Comparison of ENCODE assay signal across 2 cellular contexts in the genomic region with DNA sequence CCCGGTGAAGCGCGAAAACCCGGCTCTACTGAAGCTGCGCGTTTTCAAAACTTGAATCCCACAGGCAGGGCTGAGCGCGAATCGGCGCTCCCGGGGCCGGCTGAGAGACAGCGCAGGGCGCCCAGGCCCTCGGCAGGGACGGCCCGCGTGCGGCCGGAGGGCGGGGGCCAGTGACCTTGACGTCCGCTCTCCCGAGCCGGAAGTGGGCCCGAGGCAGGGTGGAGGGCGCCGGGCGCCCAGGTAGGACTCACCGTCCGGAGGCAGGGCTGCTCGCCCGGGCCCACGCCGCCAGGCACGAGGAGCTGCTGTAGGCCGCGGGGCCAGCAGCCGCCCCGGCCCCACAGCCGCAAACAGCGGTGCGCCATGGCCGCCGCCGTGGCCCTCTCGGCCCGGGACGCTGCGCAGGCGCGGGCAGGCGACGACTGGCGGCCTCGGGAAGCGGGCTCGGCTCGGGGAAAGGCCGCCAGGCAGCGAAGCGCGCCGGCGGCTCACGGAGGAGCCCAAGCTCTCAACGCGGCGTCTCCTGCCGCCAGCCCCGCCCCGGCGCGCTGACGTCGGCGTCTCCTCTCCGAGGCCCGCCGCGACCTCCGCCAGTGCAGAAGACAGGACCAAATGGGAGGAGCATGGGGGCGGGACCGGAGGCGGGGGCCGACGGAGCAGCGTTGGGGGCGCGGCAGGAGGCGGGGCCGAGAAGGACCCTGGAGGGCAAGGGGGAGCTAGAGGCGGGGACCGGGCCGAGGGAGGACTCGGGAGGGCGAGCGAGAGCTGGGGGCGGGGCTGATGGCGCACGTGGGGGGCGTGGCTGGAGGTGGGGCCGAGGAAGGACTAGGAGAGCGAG.
TF ChIP-seq lines count a peak whose summit lies in the region.

A gene (minus strand): TSS at position 510 of the 838 bp plus-strand sequence. CDS start 145 bp downstream, at position 365.

TF ChIP-seq in IMR-90, 13 proteins besides CTCF, POLR2A, EP300 and RAD21:
- TF ChIP-seq MXI1 (IDR thresholded peaks at IDR 0.05; ENCODE audit: borderline replicate concordance, low read depth, low read length) (peak; percentile 49; the same call in 1 of the 2 replicates), MAFK (IDR thresholded peaks at IDR 0.05; ENCODE audit: low read depth, low read length) (no peak), BHLHE40 (IDR thresholded peaks at IDR 0.05; ENCODE audit: low read depth, low read length) (peak; percentile 88), CHD1 (IDR thresholded peaks at IDR 0.05; ENCODE audit: low read depth, low read length) (0 out of 2 replicates have a peak, but pooled peaks have one; percentile 76), MAZ (IDR thresholded peaks at IDR 0.05; ENCODE audit: borderline replicate concordance, low read depth, low read length) (peak; percentile 93; the same call in 1 of the 2 replicates)
- TF ChIP-seq, protein P1, sequence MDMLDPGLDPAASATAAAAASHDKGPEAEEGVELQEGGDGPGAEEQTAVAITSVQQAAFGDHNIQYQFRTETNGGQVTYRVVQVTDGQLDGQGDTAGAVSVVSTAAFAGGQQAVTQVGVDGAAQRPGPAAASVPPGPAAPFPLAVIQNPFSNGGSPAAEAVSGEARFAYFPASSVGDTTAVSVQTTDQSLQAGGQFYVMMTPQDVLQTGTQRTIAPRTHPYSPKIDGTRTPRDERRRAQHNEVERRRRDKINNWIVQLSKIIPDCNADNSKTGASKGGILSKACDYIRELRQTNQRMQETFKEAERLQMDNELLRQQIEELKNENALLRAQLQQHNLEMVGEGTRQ (IDR thresholded peaks at IDR 0.05; ENCODE audit: low read depth, low read length) = peak; percentile 88
- TF ChIP-seq, protein P2, sequence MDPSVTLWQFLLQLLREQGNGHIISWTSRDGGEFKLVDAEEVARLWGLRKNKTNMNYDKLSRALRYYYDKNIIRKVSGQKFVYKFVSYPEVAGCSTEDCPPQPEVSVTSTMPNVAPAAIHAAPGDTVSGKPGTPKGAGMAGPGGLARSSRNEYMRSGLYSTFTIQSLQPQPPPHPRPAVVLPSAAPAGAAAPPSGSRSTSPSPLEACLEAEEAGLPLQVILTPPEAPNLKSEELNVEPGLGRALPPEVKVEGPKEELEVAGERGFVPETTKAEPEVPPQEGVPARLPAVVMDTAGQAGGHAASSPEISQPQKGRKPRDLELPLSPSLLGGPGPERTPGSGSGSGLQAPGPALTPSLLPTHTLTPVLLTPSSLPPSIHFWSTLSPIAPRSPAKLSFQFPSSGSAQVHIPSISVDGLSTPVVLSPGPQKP (IDR thresholded peaks at IDR 0.05; ENCODE audit: borderline replicate concordance, low read depth, low read length) = no peak

TF ChIP-seq in endothelial cell of umbilical vein, 7 proteins besides CTCF, POLR2A, EP300 and RAD21:
- TF ChIP-seq JUN (IDR thresholded peaks at IDR 0.05; ENCODE audit: borderline replicate concordance, insufficient read depth, insufficient read length, low read depth) (no peak), POLR2AphosphoS5 (IDR thresholded peaks at IDR 0.05; ENCODE audit: insufficient read depth, low read depth, low read length) (peak; percentile 82)
